1 cellular context compared by ENCODE assay signal in the genomic region with DNA sequence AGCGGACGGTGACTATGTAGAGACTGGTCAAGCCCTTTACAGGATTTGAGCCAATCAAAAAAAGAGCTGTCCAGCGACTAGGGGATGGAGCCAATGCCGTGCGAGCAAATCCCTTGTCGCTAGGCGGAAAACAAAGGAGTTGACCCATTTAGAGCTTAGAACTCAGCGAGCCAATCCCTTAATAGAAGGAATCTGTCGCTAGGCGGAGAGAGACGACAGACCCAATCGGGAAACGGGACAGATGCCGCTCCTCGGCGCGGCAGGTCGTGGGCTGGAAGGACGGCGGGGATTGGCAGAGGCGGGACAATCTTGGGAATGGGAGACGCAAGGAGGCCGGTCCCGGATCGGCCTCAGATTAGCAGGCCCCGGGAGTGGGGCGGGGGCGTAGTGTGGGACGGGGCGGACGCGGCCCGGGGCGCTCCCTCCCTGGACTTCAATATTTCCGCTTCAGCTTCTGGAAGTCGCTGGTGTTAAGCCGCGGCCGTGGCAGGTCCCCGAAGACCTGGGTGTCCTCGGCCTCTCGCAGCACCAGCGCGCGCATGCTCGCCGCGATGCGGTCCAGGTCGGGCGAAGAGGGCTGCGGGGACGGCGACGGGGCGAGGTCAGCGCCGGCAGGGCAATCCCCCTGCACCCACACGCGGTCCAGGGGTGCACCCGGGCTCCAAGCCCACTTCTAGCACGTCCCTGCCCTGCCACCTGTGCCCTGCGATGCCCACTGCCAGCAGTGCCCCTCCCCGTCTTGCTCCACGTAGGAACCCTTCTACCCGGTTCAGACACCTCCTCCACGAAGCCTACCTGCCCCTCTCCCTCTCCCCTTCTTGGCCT.
TF ChIP-seq lines count a peak whose summit lies in the region.

No MANE protein-coding gene starts in this region.

TF ChIP-seq in H1, 55 proteins besides CTCF, POLR2A, EP300 and RAD21:
- no peak for TF ChIP-seq MAFK (IDR thresholded peaks at IDR 0.05; ENCODE audit: low read depth, low read length)
- TF ChIP-seq SRF (IDR thresholded peaks at IDR 0.05; ENCODE audit: low read depth, low read length), result no peak
- TF ChIP-seq TAF1 (IDR thresholded peaks at IDR 0.05; ENCODE audit: low read depth, low read length), result peak; percentile 77
- no peak for TF ChIP-seq BCL11A (IDR thresholded peaks at IDR 0.05; ENCODE audit: low read depth in 2 of 2, low read length in 2 of 2)
- no peak for TF ChIP-seq RNF2 (IDR thresholded peaks at IDR 0.05; ENCODE audit: borderline replicate concordance, low read depth, low read length, missing control alignments, poor library complexity, severe bottlenecking)
- TF ChIP-seq SP2 (IDR thresholded peaks at IDR 0.05; ENCODE audit: low read length), result no peak; the same call in 1 of the 2 replicates
- no peak for TF ChIP-seq KDM5A (IDR thresholded peaks at IDR 0.05; ENCODE audit: low read length)
- TF ChIP-seq, protein P1, sequence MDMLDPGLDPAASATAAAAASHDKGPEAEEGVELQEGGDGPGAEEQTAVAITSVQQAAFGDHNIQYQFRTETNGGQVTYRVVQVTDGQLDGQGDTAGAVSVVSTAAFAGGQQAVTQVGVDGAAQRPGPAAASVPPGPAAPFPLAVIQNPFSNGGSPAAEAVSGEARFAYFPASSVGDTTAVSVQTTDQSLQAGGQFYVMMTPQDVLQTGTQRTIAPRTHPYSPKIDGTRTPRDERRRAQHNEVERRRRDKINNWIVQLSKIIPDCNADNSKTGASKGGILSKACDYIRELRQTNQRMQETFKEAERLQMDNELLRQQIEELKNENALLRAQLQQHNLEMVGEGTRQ (IDR thresholded peaks at IDR 0.05; ENCODE audit: low read length), result no peak
- TF ChIP-seq HDAC6 (IDR thresholded peaks at IDR 0.05; ENCODE audit: low read depth, low read length), result no peak
- TF ChIP-seq ASH2L (IDR thresholded peaks at IDR 0.05; ENCODE audit: low read length), result peak; percentile 40
- TF ChIP-seq, protein P2, sequence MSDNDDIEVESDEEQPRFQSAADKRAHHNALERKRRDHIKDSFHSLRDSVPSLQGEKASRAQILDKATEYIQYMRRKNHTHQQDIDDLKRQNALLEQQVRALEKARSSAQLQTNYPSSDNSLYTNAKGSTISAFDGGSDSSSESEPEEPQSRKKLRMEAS (IDR thresholded peaks at IDR 0.05), result peak; percentile 85
- TF ChIP-seq SIX5 (IDR thresholded peaks at IDR 0.05; ENCODE audit: low read depth, low read length), result no peak
- TF ChIP-seq JUN (IDR thresholded peaks at IDR 0.05; ENCODE audit: low read depth, low read length), result no peak
- no peak for TF ChIP-seq CEBPB (IDR thresholded peaks at IDR 0.05; ENCODE audit: low read depth, low read length)
- no peak for TF ChIP-seq TCF12 (IDR thresholded peaks at IDR 0.05; ENCODE audit: low read depth, low read length)
- peak; percentile 27; the same call in 1 of the 2 replicates for TF ChIP-seq NRF1 (IDR thresholded peaks at IDR 0.05; ENCODE audit: low read depth, low read length)
- TF ChIP-seq CHD1 (IDR thresholded peaks at IDR 0.05; ENCODE audit: low read depth, low read length), result no peak
- TF ChIP-seq, protein P3, sequence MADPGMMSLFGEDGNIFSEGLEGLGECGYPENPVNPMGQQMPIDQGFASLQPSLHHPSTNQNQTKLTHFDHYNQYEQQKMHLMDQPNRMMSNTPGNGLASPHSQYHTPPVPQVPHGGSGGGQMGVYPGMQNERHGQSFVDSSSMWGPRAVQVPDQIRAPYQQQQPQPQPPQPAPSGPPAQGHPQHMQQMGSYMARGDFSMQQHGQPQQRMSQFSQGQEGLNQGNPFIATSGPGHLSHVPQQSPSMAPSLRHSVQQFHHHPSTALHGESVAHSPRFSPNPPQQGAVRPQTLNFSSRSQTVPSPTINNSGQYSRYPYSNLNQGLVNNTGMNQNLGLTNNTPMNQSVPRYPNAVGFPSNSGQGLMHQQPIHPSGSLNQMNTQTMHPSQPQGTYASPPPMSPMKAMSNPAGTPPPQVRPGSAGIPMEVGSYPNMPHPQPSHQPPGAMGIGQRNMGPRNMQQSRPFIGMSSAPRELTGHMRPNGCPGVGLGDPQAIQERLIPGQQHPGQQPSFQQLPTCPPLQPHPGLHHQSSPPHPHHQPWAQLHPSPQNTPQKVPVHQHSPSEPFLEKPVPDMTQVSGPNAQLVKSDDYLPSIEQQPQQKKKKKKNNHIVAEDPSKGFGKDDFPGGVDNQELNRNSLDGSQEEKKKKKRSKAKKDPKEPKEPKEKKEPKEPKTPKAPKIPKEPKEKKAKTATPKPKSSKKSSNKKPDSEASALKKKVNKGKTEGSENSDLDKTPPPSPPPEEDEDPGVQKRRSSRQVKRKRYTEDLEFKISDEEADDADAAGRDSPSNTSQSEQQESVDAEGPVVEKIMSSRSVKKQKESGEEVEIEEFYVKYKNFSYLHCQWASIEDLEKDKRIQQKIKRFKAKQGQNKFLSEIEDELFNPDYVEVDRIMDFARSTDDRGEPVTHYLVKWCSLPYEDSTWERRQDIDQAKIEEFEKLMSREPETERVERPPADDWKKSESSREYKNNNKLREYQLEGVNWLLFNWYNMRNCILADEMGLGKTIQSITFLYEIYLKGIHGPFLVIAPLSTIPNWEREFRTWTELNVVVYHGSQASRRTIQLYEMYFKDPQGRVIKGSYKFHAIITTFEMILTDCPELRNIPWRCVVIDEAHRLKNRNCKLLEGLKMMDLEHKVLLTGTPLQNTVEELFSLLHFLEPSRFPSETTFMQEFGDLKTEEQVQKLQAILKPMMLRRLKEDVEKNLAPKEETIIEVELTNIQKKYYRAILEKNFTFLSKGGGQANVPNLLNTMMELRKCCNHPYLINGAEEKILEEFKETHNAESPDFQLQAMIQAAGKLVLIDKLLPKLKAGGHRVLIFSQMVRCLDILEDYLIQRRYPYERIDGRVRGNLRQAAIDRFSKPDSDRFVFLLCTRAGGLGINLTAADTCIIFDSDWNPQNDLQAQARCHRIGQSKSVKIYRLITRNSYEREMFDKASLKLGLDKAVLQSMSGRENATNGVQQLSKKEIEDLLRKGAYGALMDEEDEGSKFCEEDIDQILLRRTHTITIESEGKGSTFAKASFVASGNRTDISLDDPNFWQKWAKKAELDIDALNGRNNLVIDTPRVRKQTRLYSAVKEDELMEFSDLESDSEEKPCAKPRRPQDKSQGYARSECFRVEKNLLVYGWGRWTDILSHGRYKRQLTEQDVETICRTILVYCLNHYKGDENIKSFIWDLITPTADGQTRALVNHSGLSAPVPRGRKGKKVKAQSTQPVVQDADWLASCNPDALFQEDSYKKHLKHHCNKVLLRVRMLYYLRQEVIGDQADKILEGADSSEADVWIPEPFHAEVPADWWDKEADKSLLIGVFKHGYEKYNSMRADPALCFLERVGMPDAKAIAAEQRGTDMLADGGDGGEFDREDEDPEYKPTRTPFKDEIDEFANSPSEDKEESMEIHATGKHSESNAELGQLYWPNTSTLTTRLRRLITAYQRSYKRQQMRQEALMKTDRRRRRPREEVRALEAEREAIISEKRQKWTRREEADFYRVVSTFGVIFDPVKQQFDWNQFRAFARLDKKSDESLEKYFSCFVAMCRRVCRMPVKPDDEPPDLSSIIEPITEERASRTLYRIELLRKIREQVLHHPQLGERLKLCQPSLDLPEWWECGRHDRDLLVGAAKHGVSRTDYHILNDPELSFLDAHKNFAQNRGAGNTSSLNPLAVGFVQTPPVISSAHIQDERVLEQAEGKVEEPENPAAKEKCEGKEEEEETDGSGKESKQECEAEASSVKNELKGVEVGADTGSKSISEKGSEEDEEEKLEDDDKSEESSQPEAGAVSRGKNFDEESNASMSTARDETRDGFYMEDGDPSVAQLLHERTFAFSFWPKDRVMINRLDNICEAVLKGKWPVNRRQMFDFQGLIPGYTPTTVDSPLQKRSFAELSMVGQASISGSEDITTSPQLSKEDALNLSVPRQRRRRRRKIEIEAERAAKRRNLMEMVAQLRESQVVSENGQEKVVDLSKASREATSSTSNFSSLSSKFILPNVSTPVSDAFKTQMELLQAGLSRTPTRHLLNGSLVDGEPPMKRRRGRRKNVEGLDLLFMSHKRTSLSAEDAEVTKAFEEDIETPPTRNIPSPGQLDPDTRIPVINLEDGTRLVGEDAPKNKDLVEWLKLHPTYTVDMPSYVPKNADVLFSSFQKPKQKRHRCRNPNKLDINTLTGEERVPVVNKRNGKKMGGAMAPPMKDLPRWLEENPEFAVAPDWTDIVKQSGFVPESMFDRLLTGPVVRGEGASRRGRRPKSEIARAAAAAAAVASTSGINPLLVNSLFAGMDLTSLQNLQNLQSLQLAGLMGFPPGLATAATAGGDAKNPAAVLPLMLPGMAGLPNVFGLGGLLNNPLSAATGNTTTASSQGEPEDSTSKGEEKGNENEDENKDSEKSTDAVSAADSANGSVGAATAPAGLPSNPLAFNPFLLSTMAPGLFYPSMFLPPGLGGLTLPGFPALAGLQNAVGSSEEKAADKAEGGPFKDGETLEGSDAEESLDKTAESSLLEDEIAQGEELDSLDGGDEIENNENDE (IDR thresholded peaks at IDR 0.05; ENCODE audit: insufficient replicate concordance, low read length), result no peak
- TF ChIP-seq PHF8 (conservative IDR thresholded peaks at IDR 0.05; ENCODE audit: low read depth, low read length), result peak; percentile 68
- TF ChIP-seq CHD2 (IDR thresholded peaks at IDR 0.05; ENCODE audit: low read length), result peak; percentile 82
- no peak for TF ChIP-seq SUZ12 (IDR thresholded peaks at IDR 0.05; ENCODE audit: low read length)
- peak; percentile 83 for TF ChIP-seq CREB1 (IDR thresholded peaks at IDR 0.05)
- no peak for TF ChIP-seq BRCA1 (IDR thresholded peaks at IDR 0.05; ENCODE audit: low read depth, low read length)
- peak; percentile 98 for TF ChIP-seq SP1 (IDR thresholded peaks at IDR 0.05; ENCODE audit: low read depth, low read length)
- no peak for TF ChIP-seq JUND (IDR thresholded peaks at IDR 0.05; ENCODE audit: low read length)
- TF ChIP-seq RFX5 (IDR thresholded peaks at IDR 0.05; ENCODE audit: borderline replicate concordance, low read depth, low read length), result peak; percentile 98
- 0 out of 2 replicates have a peak, but pooled peaks have one; percentile 44 for TF ChIP-seq POLR2AphosphoS5 (IDR thresholded peaks at IDR 0.05; ENCODE audit: low read depth, low read length)
- TF ChIP-seq, protein P4, sequence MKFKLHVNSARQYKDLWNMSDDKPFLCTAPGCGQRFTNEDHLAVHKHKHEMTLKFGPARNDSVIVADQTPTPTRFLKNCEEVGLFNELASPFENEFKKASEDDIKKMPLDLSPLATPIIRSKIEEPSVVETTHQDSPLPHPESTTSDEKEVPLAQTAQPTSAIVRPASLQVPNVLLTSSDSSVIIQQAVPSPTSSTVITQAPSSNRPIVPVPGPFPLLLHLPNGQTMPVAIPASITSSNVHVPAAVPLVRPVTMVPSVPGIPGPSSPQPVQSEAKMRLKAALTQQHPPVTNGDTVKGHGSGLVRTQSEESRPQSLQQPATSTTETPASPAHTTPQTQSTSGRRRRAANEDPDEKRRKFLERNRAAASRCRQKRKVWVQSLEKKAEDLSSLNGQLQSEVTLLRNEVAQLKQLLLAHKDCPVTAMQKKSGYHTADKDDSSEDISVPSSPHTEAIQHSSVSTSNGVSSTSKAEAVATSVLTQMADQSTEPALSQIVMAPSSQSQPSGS (IDR thresholded peaks at IDR 0.05; ENCODE audit: low read length), result 0 out of 2 replicates have a peak, but pooled peaks have one; percentile 41
- TF ChIP-seq KDM4A (IDR thresholded peaks at IDR 0.05; ENCODE audit: low read depth, low read length, severe bottlenecking), result peak; percentile 63
- TF ChIP-seq FOSL1 (IDR thresholded peaks at IDR 0.05; ENCODE audit: insufficient read depth, low read depth, low read length), result no peak
- 0 out of 2 replicates have a peak, but pooled peaks have one; percentile 35 for TF ChIP-seq YY1 (IDR thresholded peaks at IDR 0.05; ENCODE audit: low read depth, low read length)
- TF ChIP-seq TBP (IDR thresholded peaks at IDR 0.05; ENCODE audit: low read depth, low read length), result peak; percentile 68; the same call in 1 of the 2 replicates
- TF ChIP-seq CBX8 (IDR thresholded peaks at IDR 0.05; ENCODE audit: borderline replicate concordance, low read depth, low read length), result no peak
- TF ChIP-seq GABPA (IDR thresholded peaks at IDR 0.05; ENCODE audit: borderline replicate concordance, insufficient read depth, low read length), result no peak
- TF ChIP-seq EGR1 (IDR thresholded peaks at IDR 0.05; ENCODE audit: borderline replicate concordance, low read depth, low read length), result peak; percentile 87; the same call in 1 of the 2 replicates
- no peak for TF ChIP-seq NANOG (IDR thresholded peaks at IDR 0.05; ENCODE audit: insufficient read depth, low read depth, low read length, poor library complexity, severe bottlenecking)
- TF ChIP-seq BACH1 (IDR thresholded peaks at IDR 0.05; ENCODE audit: low read length), result no peak
- TF ChIP-seq TEAD4 (IDR thresholded peaks at IDR 0.05; ENCODE audit: low read depth, low read length), result no peak
- no peak for TF ChIP-seq GTF2F1 (IDR thresholded peaks at IDR 0.05; ENCODE audit: borderline replicate concordance, low read depth, low read length)
- TF ChIP-seq RBBP5 (IDR thresholded peaks at IDR 0.05; ENCODE audit: borderline replicate concordance, low read depth, low read length), result no peak; the same call in 1 of the 2 replicates
- TF ChIP-seq RXRA (IDR thresholded peaks at IDR 0.05; ENCODE audit: insufficient read depth, low read depth, low read length), result no peak
- 0 out of 4 replicates have a peak, but pooled peaks have one; percentile 21 to 56 for TF ChIP-seq SIN3A (conservative IDR thresholded peaks at IDR 0.05 in 1 of 2, IDR thresholded peaks at IDR 0.05 in 1 of 2; ENCODE audit: low read depth in 1 of 2, low read length in 2 of 2)
- no peak for TF ChIP-seq SAP30 (IDR thresholded peaks at IDR 0.05; ENCODE audit: insufficient read depth, insufficient replicate concordance, low read length)
- TF ChIP-seq, protein P5, sequence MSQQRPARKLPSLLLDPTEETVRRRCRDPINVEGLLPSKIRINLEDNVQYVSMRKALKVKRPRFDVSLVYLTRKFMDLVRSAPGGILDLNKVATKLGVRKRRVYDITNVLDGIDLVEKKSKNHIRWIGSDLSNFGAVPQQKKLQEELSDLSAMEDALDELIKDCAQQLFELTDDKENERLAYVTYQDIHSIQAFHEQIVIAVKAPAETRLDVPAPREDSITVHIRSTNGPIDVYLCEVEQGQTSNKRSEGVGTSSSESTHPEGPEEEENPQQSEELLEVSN (IDR thresholded peaks at IDR 0.05), result peak; percentile 63; the same call in 1 of the 2 replicates
